ENCODE assay signal across 8 cellular contexts in the genomic region with DNA sequence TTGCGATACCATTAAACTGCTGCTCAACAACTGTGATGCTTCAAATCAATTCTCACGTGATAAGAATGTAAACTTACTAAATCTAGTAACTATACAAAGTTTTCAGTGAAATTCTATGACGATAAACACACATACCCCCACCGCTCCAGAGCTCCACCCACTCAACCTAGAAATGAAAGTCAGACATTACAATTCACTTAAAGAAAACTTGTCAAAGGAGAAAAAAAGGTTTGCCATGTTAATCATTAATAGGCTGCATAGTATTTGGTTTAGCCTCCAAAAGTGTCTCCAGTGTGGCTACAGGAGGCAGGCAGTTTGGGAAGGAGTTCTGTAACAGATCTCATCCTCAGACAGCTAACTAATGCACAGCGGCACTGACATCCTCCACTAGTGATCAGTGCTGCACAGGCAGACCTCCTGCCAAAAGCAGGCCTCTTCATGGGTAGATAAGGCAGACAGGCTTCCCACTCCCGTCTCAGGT. TPM values are rescaled to one million over a fixed set of nuclear protein-coding genes. Genes with fewer than 3 reads are reported as not detected.
A peak's percentile ranks its signal among the peaks of the same experiment; 100 is the strongest.
DNase-seq lines count a peak whose midpoint lies in the region; ATAC-seq and TF ChIP-seq lines count a peak whose summit lies in the region.

No MANE protein-coding gene starts in this region.

- H2AFZ ChIP-seq in Loucy (ENCODE audit: low read length), result no peak overlapping the region

- DNase-seq in GM10266 (ENCODE audit: extremely low spot score) (peak; percentile 61), ascending aorta (ENCODE audit: low spot score in 2 of 2) (no peak), NCI-H2029 (lab: John Stamatoyannopoulos, UW) (no peak)

- H3K9ac ChIP-seq in Loucy (ENCODE audit: low read depth, low read length, poor library complexity, severe bottlenecking), result peak overlapping the region; percentile 90

- no peaks in the 10 kb centered on the region for H3K9me2 ChIP-seq in Loucy (replicated peaks; ENCODE audit: low read depth, low read length)

- H3K9me3 ChIP-seq in Loucy (ENCODE audit: insufficient read depth, low read depth, low read length) (no peaks in the 10 kb centered on the region), ascending aorta (no peaks in the 10 kb centered on the region), mesodermal cell (ENCODE audit: control insufficient read depth, low read length) (no peaks in the 10 kb centered on the region)

- H4K20me1 ChIP-seq in Loucy (ENCODE audit: insufficient read depth, low read length, poor library complexity, severe bottlenecking), result peaks cover 47% of the 10 kb centered on the region

- H3K27ac ChIP-seq in ascending aorta, result no peak overlapping the region
- peak overlapping the region; percentile 6 for H3K27ac ChIP-seq in mesodermal cell (ENCODE audit: low read depth, low read length, severe bottlenecking)
- H3K27ac ChIP-seq in urinary bladder (ENCODE audit: low read depth), result no peak overlapping the region

- TF ChIP-seq CTCF in GM10266 (IDR thresholded peaks at IDR 0.05; ENCODE audit: control insufficient read depth, insufficient read depth, low read depth, missing control alignments) (no peak), Loucy (conservative IDR thresholded peaks at IDR 0.05; ENCODE audit: low read length) (no peak), ascending aorta (IDR thresholded peaks at IDR 0.05) (no peak)

- ATAC-seq in GM21423 (IDR thresholded peaks at IDR 0.05; ENCODE audit: unreplicated experiment), result no peak
- ATAC-seq in GM21528 (IDR thresholded peaks at IDR 0.05; ENCODE audit: low FRiP score, unreplicated experiment), result no peak

- H3K27me3 ChIP-seq in Loucy (ENCODE audit: insufficient read depth, low read length, poor library complexity, severe bottlenecking), result no peaks in the 10 kb centered on the region
- no peaks in the 10 kb centered on the region for H3K27me3 ChIP-seq in ascending aorta

- H3K4me3 ChIP-seq in Loucy (ENCODE audit: low read length, poor library complexity, severe bottlenecking) (peak overlapping the region; percentile 81), ascending aorta (peak overlapping the region; percentile 27 to 81), mesodermal cell (ENCODE audit: extremely low read depth, insufficient read depth, low read length, poor library complexity, severe bottlenecking) (no peak overlapping the region), urinary bladder (ENCODE audit: low read depth, low read length) (peak overlapping the region; percentile 44)

- H3K4me1 ChIP-seq in Loucy (ENCODE audit: insufficient read depth, low read length, poor library complexity, severe bottlenecking), result peaks cover 59% of the 10 kb centered on the region
- H3K4me1 ChIP-seq in ascending aorta, result peaks cover 3 to 35% of the 10 kb centered on the region in 2 donors
- peaks cover 11% of the 10 kb centered on the region for H3K4me1 ChIP-seq in mesodermal cell (ENCODE audit: control insufficient read depth, insufficient read depth, low read length, poor library complexity, severe bottlenecking)
- no peaks in the 10 kb centered on the region for H3K4me1 ChIP-seq in urinary bladder (ENCODE audit: insufficient read depth)

- no peaks in the 10 kb centered on the region for H3K36me3 ChIP-seq in Loucy (ENCODE audit: insufficient read depth, low read length)
- H3K36me3 ChIP-seq in ascending aorta, result no peaks in the 10 kb centered on the region
- peaks cover 31% of the 10 kb centered on the region for H3K36me3 ChIP-seq in mesodermal cell (ENCODE audit: control insufficient read depth, insufficient read depth, low read length)
- no peaks in the 10 kb centered on the region for H3K36me3 ChIP-seq in urinary bladder (ENCODE audit: insufficient read depth)

- 83 to 100% methylated on average over 1 to 2 of the region's 6 CpGs for WGBS in mesodermal cell (ENCODE audit: insufficient coverage in 2 of 2), 2 experiments
- WGBS in urinary bladder, result 36% methylated on average over 6 of the region's 6 CpGs

- H3K79me2 ChIP-seq in Loucy (ENCODE audit: insufficient read depth, low read length), result peaks cover 94% of the 10 kb centered on the region

- intact Hi-C loops in ascending aorta (cut with DNase I), result loop anchor here (10.0 kb wide), 1 partner anchor 603 kb away; no protein-coding TSS in a partner anchor

- H3F3A ChIP-seq in Loucy (ENCODE audit: low read depth), result no peaks in the 10 kb centered on the region

- H3K4me2 ChIP-seq in Loucy (ENCODE audit: low read depth, low read length, poor library complexity, severe bottlenecking), result peak overlapping the region; percentile 86

RNA-seq across cellular contexts. Expression of a gene that starts 3.1 kb away (rescaled TPM):
- total RNA-seq in ascending aorta (69.8 TPM), urinary bladder (27.4 TPM)
- polyA plus RNA-seq in mesodermal cell (2013, experiment 1 of 2), result 34.8 TPM
- polyA plus RNA-seq in mesodermal cell (2013, experiment 2 of 2), result 36.2 TPM
- 24.6 TPM for polyA plus RNA-seq in urinary bladder
